Comparison of ENCODE assay signal across 16 cellular contexts in the genomic region with DNA sequence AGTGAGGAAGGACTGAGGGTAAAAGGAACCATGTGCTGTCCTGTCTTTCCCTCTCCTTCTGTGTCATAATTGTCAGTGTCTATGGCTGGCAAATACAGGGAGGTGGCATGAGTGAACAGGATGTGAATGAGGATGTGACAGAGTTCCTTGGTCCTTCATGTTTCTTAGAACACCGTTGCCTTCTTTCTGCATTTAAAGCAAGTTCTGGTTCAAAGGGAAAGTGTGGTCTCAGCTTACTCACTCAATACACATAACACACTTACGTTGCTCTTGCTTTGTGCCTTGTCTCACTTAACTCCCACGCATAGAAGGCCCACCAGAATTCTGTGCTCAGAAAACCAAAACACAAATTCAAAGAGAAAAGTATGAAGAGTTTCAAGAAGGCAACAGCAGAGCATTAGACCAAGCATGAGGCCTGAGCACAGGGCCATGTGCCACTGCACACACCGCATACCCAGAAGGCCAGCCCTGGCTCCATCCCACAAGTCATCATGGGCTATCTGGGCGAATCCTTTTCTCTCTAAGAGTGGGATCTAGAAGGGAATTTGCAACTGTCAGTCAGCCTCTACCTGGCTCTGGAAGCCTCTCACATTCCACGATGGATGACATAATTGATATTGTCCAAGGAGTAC. TPM values are rescaled to one million over a fixed set of nuclear protein-coding genes. Genes with fewer than 3 reads are reported as not detected.
A peak's percentile ranks its signal among the peaks of the same experiment; 100 is the strongest.
DNase-seq lines count a peak whose midpoint lies in the region; TF ChIP-seq lines count a peak whose summit lies in the region.
"Had no signal": no experiment of that assay in that cellular context is flagged by ENCODE, and none has a peak within 500 bp of the region (broad histone marks: within the 10 kb centered on the region; RNA-seq: fewer than 3 reads in every experiment).

No MANE protein-coding gene starts in this region.

- no peaks in the 10 kb centered on the region for H3K36me3 Mint-ChIP-seq in activated naive CD4-positive, alpha-beta T cell treated with anti-CD3 and anti-CD28 coated beads for 36 hours (ENCODE audit: low read depth)
- no peaks in the 10 kb centered on the region for H3K36me3 Mint-ChIP-seq in activated CD4-positive, alpha-beta memory T cell treated with anti-CD3 and anti-CD28 coated beads for 36 hours
- H3K36me3 Mint-ChIP-seq in activated T-helper 2 cell treated with anti-CD3 and anti-CD28 coated beads, Interferon-gamma antibody, Interleukin-2, Interleukin-4, amounts not matched to agents 10 μg/mL and 5 μg/mL and 100 μg/mL, durations not matched to agents 14 hours and 24 hours and 36 hours (ENCODE audit: low read depth) = peaks cover 10% of the 10 kb centered on the region
- H3K36me3 Mint-ChIP-seq: CD4-positive, CD25-positive, alpha-beta regulatory T cell had no signal

- DNase-seq in activated naive CD4-positive, alpha-beta T cell treated with anti-CD3 and anti-CD28 coated beads for 36 hours = peak; percentile 59
- DNase-seq in activated naive CD4-positive, alpha-beta T cell treated with Interleukin-2 at 50 U/mL for 16 hours = no peak
- peak; percentile 60 for DNase-seq in activated CD4-positive, alpha-beta memory T cell treated with anti-CD3 and anti-CD28 coated beads for 36 hours
- DNase-seq in activated T-helper 2 cell treated with anti-CD3 and anti-CD28 coated beads, Interferon-gamma antibody, Interleukin-2, Interleukin-4, amounts not matched to agents 10 μg/mL and 5 μg/mL and 100 μg/mL, durations not matched to agents 14 hours and 24 hours and 36 hours (ENCODE audit: low spot score) = no peak
- DNase-seq in stimulated activated CD8-positive, alpha-beta memory T cell treated with anti-CD3 and anti-CD28 coated beads, Interleukin-4, amount 100 ng/mL, for 48 hours = peak; percentile 37
- no peak for DNase-seq in GM10248 (ENCODE audit: extremely low spot score)
- no peak for DNase-seq in HPDE6-E6E7 (ENCODE audit: extremely low spot score)
- no peak for DNase-seq in NK-92 treated with Interleukin-12 subunit alpha and Interleukin-12 subunit beta, amount 100 ng/mL, for 24 hours (lab: John Stamatoyannopoulos, UW)
- DNase-seq: activated CD4-positive, CD25-positive, alpha-beta regulatory T cell; activated effector memory CD4-positive, alpha-beta T cell treated with Interleukin-2 at 50 U/mL for 16 hours; hypothalamus; NCI-H2107; NCI-H510A treated with DMSO at 0.1 percent for 48 hours; stimulated activated naive CD4-positive, alpha-beta T cell treated with Interleukin-2 at 50 U/mL for 16 hours; transverse colon had no signal

- H3K4me3 Mint-ChIP-seq in activated naive CD4-positive, alpha-beta T cell treated with anti-CD3 and anti-CD28 coated beads for 36 hours = no peak overlapping the region
- H3K4me3 Mint-ChIP-seq in activated CD4-positive, alpha-beta memory T cell treated with anti-CD3 and anti-CD28 coated beads for 36 hours = no peak overlapping the region
- no peak overlapping the region for H3K4me3 Mint-ChIP-seq in activated T-helper 2 cell treated with anti-CD3 and anti-CD28 coated beads, Interferon-gamma antibody, Interleukin-2, Interleukin-4, amounts not matched to agents 10 μg/mL and 5 μg/mL and 100 μg/mL, durations not matched to agents 14 hours and 24 hours and 36 hours (ENCODE audit: low read depth)
- H3K4me3 Mint-ChIP-seq: CD4-positive, CD25-positive, alpha-beta regulatory T cell had no signal

- peaks cover 29% of the 10 kb centered on the region for H3K4me1 Mint-ChIP-seq in activated naive CD4-positive, alpha-beta T cell treated with anti-CD3 and anti-CD28 coated beads for 36 hours (ENCODE audit: low read depth)
- H3K4me1 Mint-ChIP-seq in activated CD4-positive, alpha-beta memory T cell treated with anti-CD3 and anti-CD28 coated beads for 36 hours (ENCODE audit: low read depth) = peaks cover 25% of the 10 kb centered on the region
- H3K4me1 Mint-ChIP-seq in activated T-helper 2 cell treated with anti-CD3 and anti-CD28 coated beads, Interferon-gamma antibody, Interleukin-2, Interleukin-4, amounts not matched to agents 10 μg/mL and 5 μg/mL and 100 μg/mL, durations not matched to agents 14 hours and 24 hours and 36 hours (ENCODE audit: low read depth) = peaks cover 49% of the 10 kb centered on the region

- POLR2A ChIA-PET in activated CD4-positive, alpha-beta memory T cell treated with anti-CD3 and anti-CD28 coated beads for 36 hours (lab: Charles Lee) = interaction anchor here (0.9 kb wide), 1 partner anchor 63 kb away, joined by 3 read pairs; no protein-coding TSS in a partner anchor
- POLR2A ChIA-PET in GM10248 (lab: Yijun Ruan, JAX) = no interaction called here

- H3K9me3 Mint-ChIP-seq in activated naive CD4-positive, alpha-beta T cell treated with anti-CD3 and anti-CD28 coated beads for 36 hours = no peaks in the 10 kb centered on the region
- H3K9me3 Mint-ChIP-seq in activated CD4-positive, alpha-beta memory T cell treated with anti-CD3 and anti-CD28 coated beads for 36 hours = no peaks in the 10 kb centered on the region
- H3K9me3 Mint-ChIP-seq in activated T-helper 2 cell treated with anti-CD3 and anti-CD28 coated beads, Interferon-gamma antibody, Interleukin-2, Interleukin-4, amounts not matched to agents 10 μg/mL and 5 μg/mL and 100 μg/mL, durations not matched to agents 14 hours and 24 hours and 36 hours = no peaks in the 10 kb centered on the region

- TF ChIP-seq CTCF in GM10248 (IDR thresholded peaks at IDR 0.05; ENCODE audit: control extremely low read depth, extremely low read depth, low read depth, missing control alignments) = no peak

- intact Hi-C loops in activated naive CD4-positive, alpha-beta T cell treated with anti-CD3 and anti-CD28 coated beads for 36 hours (cut with micrococcal nuclease) = loop anchor here (1.0 to 10.0 kb wide), 2 partner anchors 40 to 109 kb away; partner anchors contain the start of gene GLP1R
- intact Hi-C loops in activated CD4-positive, alpha-beta memory T cell treated with anti-CD3 and anti-CD28 coated beads for 36 hours (cut with micrococcal nuclease) = loop anchor here (1.0 kb wide), 3 partner anchors 43 to 181 kb away; partner anchors contain the start of gene KCNK5
- intact Hi-C loops in activated T-helper 2 cell treated with anti-CD3 and anti-CD28 coated beads, Interferon-gamma antibody, Interleukin-2, Interleukin-4, amounts not matched to agents 10 μg/mL and 5 μg/mL and 100 μg/mL, durations not matched to agents 14 hours and 24 hours and 36 hours (cut with micrococcal nuclease) = loop anchor here (1.0 to 5.0 kb wide), 5 partner anchors 39 to 127 kb away; partner anchors contain the start of genes KCNK5 and SAYSD1

- H3K27ac Mint-ChIP-seq in activated naive CD4-positive, alpha-beta T cell treated with anti-CD3 and anti-CD28 coated beads for 36 hours = peak overlapping the region; percentile 44
- H3K27ac Mint-ChIP-seq in activated CD4-positive, alpha-beta memory T cell treated with anti-CD3 and anti-CD28 coated beads for 36 hours = peak overlapping the region; percentile 75
- H3K27ac Mint-ChIP-seq in activated T-helper 2 cell treated with anti-CD3 and anti-CD28 coated beads, Interferon-gamma antibody, Interleukin-2, Interleukin-4, amounts not matched to agents 10 μg/mL and 5 μg/mL and 100 μg/mL, durations not matched to agents 14 hours and 24 hours and 36 hours = peak overlapping the region; percentile 80

- CTCF ChIA-PET in activated naive CD4-positive, alpha-beta T cell treated with anti-CD3 and anti-CD28 coated beads for 36 hours (lab: Charles Lee) = interaction anchor here (0.7 to 2.3 kb wide), 8 partner anchors 12 to 281 kb away, joined by 3 to 10 read pairs (median 4); partner anchors contain the start of gene SAYSD1
- CTCF ChIA-PET in activated CD4-positive, alpha-beta memory T cell treated with anti-CD3 and anti-CD28 coated beads for 36 hours (lab: Charles Lee) = no interaction called here
- CTCF ChIA-PET in GM10248 (lab: Yijun Ruan, JAX) = interaction anchor here (1.3 to 2.7 kb wide), 2 partner anchors 11 to 13 kb away, joined by 3 to 16 read pairs; no protein-coding TSS in a partner anchor

- H3K27me3 Mint-ChIP-seq in activated naive CD4-positive, alpha-beta T cell treated with anti-CD3 and anti-CD28 coated beads for 36 hours (ENCODE audit: low read depth) = peaks cover 3% of the 10 kb centered on the region
- peaks cover 23% of the 10 kb centered on the region for H3K27me3 Mint-ChIP-seq in activated CD4-positive, alpha-beta memory T cell treated with anti-CD3 and anti-CD28 coated beads for 36 hours
- H3K27me3 Mint-ChIP-seq in activated T-helper 2 cell treated with anti-CD3 and anti-CD28 coated beads, Interferon-gamma antibody, Interleukin-2, Interleukin-4, amounts not matched to agents 10 μg/mL and 5 μg/mL and 100 μg/mL, durations not matched to agents 14 hours and 24 hours and 36 hours (ENCODE audit: low read depth) = no peaks in the 10 kb centered on the region

RNA-seq across cellular contexts. Expression of gene SAYSD1, which starts 38.9 kb away (rescaled TPM):
- 10 to 100 TPM; 13.7 to 13.8 TPM for total RNA-seq in activated naive CD4-positive, alpha-beta T cell treated with anti-CD3 and anti-CD28 coated beads for 36 hours
- total RNA-seq in activated CD4-positive, alpha-beta memory T cell treated with anti-CD3 and anti-CD28 coated beads for 36 hours = 10 to 100 TPM; 12.3 to 12.9 TPM
- total RNA-seq in activated T-helper 2 cell treated with anti-CD3 and anti-CD28 coated beads, Interferon-gamma antibody, Interleukin-2, Interleukin-4, amounts not matched to agents 10 μg/mL and 5 μg/mL and 100 μg/mL, durations not matched to agents 14 hours and 24 hours and 36 hours = 16.9 and 17.1 TPM in 2 replicates

Comparison
In these comparisons a context has a peak if more than half of its experiments do, and no peak if none do; other contexts are left out.
1. DNase-seq: peak in activated naive CD4-positive, alpha-beta T cell treated with anti-CD3 and anti-CD28 coated beads for 36 hours (single experiment), activated CD4-positive, alpha-beta memory T cell treated with anti-CD3 and anti-CD28 coated beads for 36 hours (single experiment) and stimulated activated CD8-positive, alpha-beta memory T cell treated with anti-CD3 and anti-CD28 coated beads, Interleukin-4, amount 100 ng/mL, for 48 hours (single experiment); none in activated naive CD4-positive, alpha-beta T cell treated with Interleukin-2 at 50 U/mL for 16 hours (single experiment), activated T-helper 2 cell treated with anti-CD3 and anti-CD28 coated beads, Interferon-gamma antibody, Interleukin-2, Interleukin-4, amounts not matched to agents 10 μg/mL and 5 μg/mL and 100 μg/mL, durations not matched to agents 14 hours and 24 hours and 36 hours (single experiment), GM10248 (single experiment), HPDE6-E6E7 (single experiment) and NK-92 treated with Interleukin-12 subunit alpha and Interleukin-12 subunit beta, amount 100 ng/mL, for 24 hours (single experiment).
2. Peak in every context shown above with its lines, with median percentiles within 50 percentile points of each other: H3K27ac Mint-ChIP-seq.